1 cellular context compared by ENCODE assay signal in the genomic region with DNA sequence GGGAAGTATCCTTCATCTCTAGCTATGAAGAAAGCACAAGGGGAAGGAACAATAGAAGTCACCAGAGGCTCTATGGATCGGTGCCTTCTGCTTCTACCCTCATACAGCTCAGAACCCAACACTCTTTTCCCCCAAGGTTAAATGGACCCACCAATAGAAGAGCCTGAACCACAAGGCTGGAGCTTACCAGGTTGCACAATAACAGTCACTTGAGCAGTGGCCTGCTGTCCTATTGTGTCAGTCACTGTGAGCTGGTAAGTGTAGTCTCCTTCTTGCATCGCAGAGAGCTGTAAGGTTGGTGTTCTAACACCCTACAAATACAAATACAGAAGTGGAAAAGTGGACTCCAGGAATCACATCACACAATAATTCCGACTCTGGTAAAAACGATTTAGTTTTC.
TF ChIP-seq lines count a peak whose summit lies in the region.

No MANE protein-coding gene starts in this region.

TF ChIP-seq in SK-N-SH treated with all-trans-retinoic acid at 6 μM for 48 hours, 23 proteins besides CTCF, POLR2A, EP300 and RAD21 (continued from another document):
- no peak for TF ChIP-seq TSHZ2 (CRISPR knock-in tag; IDR thresholded peaks at IDR 0.05)
- TF ChIP-seq, protein P1, sequence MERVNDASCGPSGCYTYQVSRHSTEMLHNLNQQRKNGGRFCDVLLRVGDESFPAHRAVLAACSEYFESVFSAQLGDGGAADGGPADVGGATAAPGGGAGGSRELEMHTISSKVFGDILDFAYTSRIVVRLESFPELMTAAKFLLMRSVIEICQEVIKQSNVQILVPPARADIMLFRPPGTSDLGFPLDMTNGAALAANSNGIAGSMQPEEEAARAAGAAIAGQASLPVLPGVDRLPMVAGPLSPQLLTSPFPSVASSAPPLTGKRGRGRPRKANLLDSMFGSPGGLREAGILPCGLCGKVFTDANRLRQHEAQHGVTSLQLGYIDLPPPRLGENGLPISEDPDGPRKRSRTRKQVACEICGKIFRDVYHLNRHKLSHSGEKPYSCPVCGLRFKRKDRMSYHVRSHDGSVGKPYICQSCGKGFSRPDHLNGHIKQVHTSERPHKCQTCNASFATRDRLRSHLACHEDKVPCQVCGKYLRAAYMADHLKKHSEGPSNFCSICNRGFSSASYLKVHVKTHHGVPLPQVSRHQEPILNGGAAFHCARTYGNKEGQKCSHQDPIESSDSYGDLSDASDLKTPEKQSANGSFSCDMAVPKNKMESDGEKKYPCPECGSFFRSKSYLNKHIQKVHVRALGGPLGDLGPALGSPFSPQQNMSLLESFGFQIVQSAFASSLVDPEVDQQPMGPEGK (CRISPR knock-in tag; IDR thresholded peaks at IDR 0.05; ENCODE audit: borderline replicate concordance): no peak
- no peak for TF ChIP-seq ZNF70 (CRISPR knock-in tag; IDR thresholded peaks at IDR 0.05)
- TF ChIP-seq BACH2 (CRISPR knock-in tag; IDR thresholded peaks at IDR 0.05; ENCODE audit: borderline replicate concordance): no peak
- no peak for TF ChIP-seq TOX (CRISPR knock-in tag; IDR thresholded peaks at IDR 0.05; ENCODE audit: borderline replicate concordance)
- TF ChIP-seq, protein P2, sequence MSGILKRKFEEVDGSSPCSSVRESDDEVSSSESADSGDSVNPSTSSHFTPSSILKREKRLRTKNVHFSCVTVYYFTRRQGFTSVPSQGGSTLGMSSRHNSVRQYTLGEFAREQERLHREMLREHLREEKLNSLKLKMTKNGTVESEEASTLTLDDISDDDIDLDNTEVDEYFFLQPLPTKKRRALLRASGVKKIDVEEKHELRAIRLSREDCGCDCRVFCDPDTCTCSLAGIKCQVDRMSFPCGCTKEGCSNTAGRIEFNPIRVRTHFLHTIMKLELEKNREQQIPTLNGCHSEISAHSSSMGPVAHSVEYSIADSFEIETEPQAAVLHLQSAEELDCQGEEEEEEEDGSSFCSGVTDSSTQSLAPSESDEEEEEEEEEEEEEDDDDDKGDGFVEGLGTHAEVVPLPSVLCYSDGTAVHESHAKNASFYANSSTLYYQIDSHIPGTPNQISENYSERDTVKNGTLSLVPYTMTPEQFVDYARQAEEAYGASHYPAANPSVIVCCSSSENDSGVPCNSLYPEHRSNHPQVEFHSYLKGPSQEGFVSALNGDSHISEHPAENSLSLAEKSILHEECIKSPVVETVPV (CRISPR knock-in tag; IDR thresholded peaks at IDR 0.05): no peak
- no peak for TF ChIP-seq ZFP30 (CRISPR knock-in tag; IDR thresholded peaks at IDR 0.05)
- no peak for TF ChIP-seq RARB (CRISPR knock-in tag; IDR thresholded peaks at IDR 0.05)
- no peak for TF ChIP-seq ESRRG (CRISPR knock-in tag; IDR thresholded peaks at IDR 0.05)
- TF ChIP-seq, protein P3, sequence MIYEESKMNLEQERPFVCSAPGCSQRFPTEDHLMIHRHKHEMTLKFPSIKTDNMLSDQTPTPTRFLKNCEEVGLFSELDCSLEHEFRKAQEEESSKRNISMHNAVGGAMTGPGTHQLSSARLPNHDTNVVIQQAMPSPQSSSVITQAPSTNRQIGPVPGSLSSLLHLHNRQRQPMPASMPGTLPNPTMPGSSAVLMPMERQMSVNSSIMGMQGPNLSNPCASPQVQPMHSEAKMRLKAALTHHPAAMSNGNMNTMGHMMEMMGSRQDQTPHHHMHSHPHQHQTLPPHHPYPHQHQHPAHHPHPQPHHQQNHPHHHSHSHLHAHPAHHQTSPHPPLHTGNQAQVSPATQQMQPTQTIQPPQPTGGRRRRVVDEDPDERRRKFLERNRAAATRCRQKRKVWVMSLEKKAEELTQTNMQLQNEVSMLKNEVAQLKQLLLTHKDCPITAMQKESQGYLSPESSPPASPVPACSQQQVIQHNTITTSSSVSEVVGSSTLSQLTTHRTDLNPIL (CRISPR knock-in tag; IDR thresholded peaks at IDR 0.05; ENCODE audit: low read depth): no peak
- no peak for TF ChIP-seq OSR1 (CRISPR knock-in tag; IDR thresholded peaks at IDR 0.05)
- TF ChIP-seq CSDC2 (CRISPR knock-in tag; IDR thresholded peaks at IDR 0.05): no peak
- TF ChIP-seq ZC3H10 (CRISPR knock-in tag; IDR thresholded peaks at IDR 0.05): no peak
